Comparison of ENCODE assay signal across 27 cellular contexts in the genomic region with DNA sequence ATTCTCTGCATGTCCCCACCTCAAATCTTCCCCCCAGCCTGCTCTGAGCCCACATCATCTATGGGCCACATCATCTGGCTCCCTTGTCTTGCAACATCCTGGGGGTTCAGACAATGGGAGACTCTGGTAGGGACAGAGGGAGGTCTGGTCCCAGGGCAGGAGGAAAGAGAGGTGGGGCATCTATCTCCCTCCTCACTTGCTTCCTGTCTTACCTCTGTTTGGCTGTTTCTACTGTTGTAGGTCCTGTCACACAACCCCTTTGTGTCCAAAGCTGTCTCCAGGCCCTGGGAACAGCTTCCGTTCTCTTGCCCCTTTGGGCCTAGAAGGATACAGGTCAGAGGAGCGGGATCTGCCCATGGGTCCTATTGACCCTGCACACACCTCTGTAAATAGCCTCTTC.
A peak's percentile ranks its signal among the peaks of the same experiment; 100 is the strongest.
DNase-seq lines count a peak whose midpoint lies in the region; ATAC-seq, FAIRE-seq and TF ChIP-seq lines count a peak whose summit lies in the region.
"Had no signal": no experiment of that assay in that cellular context is flagged by ENCODE, and none has a peak within 500 bp of the region (broad histone marks: within the 10 kb centered on the region; RNA-seq: fewer than 3 reads in every experiment).

No MANE protein-coding gene starts in this region.

- ATAC-seq in GM19397 (IDR thresholded peaks at IDR 0.05; ENCODE audit: unreplicated experiment): peak; percentile 14
- ATAC-seq in HG02759 (IDR thresholded peaks at IDR 0.05; ENCODE audit: unreplicated experiment): peak; percentile 4
- ATAC-seq in HG03432 (IDR thresholded peaks at IDR 0.05; ENCODE audit: unreplicated experiment): peak; percentile 7
- no peak for ATAC-seq in GM18517 (IDR thresholded peaks at IDR 0.05; ENCODE audit: unreplicated experiment)
- ATAC-seq in HG02852 (IDR thresholded peaks at IDR 0.05; ENCODE audit: unreplicated experiment): no peak
- ATAC-seq: heart left ventricle, natural killer cell, sciatic nerve, SK-N-SH treated with all-trans-retinoic acid at 6 μM for 48 hours had no signal

- no peak overlapping the region for H3K27ac ChIP-seq in RWPE1
- H3K27ac ChIP-seq: cardiac muscle cell, heart left ventricle, parathyroid adenoma had no signal

- DNase-seq in GM12891 (ENCODE audit: insufficient read length, low spot score) (no peak), SW 1271 (lab: John Stamatoyannopoulos, UW) (no peak), RWPE1 (ENCODE audit: low spot score) (no peak)
- DNase-seq: 8988T; activated B cell treated with CpG ODN at 0.5 μM for 24 hours; activated CD4-positive, alpha-beta memory T cell treated with anti-CD3 and anti-CD28 coated beads, Interleukin-2, amount 10 ng/mL, durations not matched to agents 7 days and 5 days; activated naive CD4-positive, alpha-beta T cell; COR-L47; H7; heart left ventricle; Karpas-422; natural killer cell; NCI-H1092; NCI-H2081 treated with DMSO at 0.1 percent for 48 hours; NCI-H510A treated with DMSO at 0.1 percent for 48 hours; stimulated activated CD4-positive, alpha-beta T cell treated with anti-CD3 and anti-CD28 coated beads, Interleukin-15, amount 100 ng/mL, for 24 hours; T-helper 9 cell had no signal

- POLR2A ChIA-PET in RWPE1 (lab: Yijun Ruan, JAX; ENCODE audit: low non-redundant PET): no interaction called here

- CTCF ChIA-PET in RWPE1 (lab: Yijun Ruan, JAX): no interaction called here

- peak; percentile 40 for FAIRE-seq in GM12891 (lab: Jason Lieb, UNC)
- FAIRE-seq: endothelial cell of umbilical vein had no signal

- TF ChIP-seq CTCF in RWPE1 (conservative IDR thresholded peaks at IDR 0.05; ENCODE audit: low read depth): no peak

- no peak for TF ChIP-seq POLR2A in GM12891 (IDR thresholded peaks at IDR 0.05; ENCODE audit: low read depth, low read length)

TF ChIP-seq in GM12891, 5 proteins besides CTCF, POLR2A, EP300 and RAD21:
- TF ChIP-seq SPI1 (IDR thresholded peaks at IDR 0.05; ENCODE audit: low read depth, low read length) (no peak), POU2F2 (IDR thresholded peaks at IDR 0.05; ENCODE audit: low read depth, low read length) (no peak), POLR2AphosphoS5 (IDR thresholded peaks at IDR 0.05; ENCODE audit: low read depth, low read length) (no peak), PAX5 (IDR thresholded peaks at IDR 0.05; ENCODE audit: insufficient read depth, low read length, severe bottlenecking) (no peak), TAF1 (IDR thresholded peaks at IDR 0.05; ENCODE audit: low read depth, low read length) (no peak)
TF ChIP-seq in GM12891: peak in this region for 0.

Comparison
In these comparisons a context has a peak if more than half of its experiments do, and no peak if none do; other contexts are left out.
1. ATAC-seq: peak in GM19397 (single experiment), HG02759 (single experiment) and HG03432 (single experiment); none in GM18517 (single experiment) and HG02852 (single experiment).